Comparison of ENCODE assay signal across 21 cellular contexts in the genomic region with DNA sequence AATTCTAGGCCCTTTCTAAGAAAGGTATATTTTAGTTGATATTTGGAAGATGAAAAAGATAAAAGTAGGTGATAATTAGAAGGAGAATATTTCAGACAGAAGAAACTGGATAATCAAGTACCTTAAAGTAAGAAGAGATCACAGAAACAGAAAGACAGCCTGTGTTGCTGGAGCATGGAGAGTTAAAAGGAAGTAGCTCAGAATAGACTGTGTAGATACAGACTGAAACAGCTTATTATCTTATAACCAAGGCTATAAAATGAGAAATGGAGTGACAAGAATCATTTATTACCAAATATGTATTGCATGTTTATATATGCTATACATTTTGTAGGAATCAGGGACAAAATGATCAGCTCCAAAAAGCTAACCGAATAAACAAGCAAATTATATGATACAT.
DNase-seq lines count a peak whose midpoint lies in the region; ATAC-seq, FAIRE-seq and TF ChIP-seq lines count a peak whose summit lies in the region.
"Had no signal": no experiment of that assay in that cellular context is flagged by ENCODE, and none has a peak within 500 bp of the region (broad histone marks: within the 10 kb centered on the region; RNA-seq: fewer than 3 reads in every experiment).

No MANE protein-coding gene starts in this region.

- no peaks in the 10 kb centered on the region for H3K27me3 Mint-ChIP-seq in activated CD4-positive, alpha-beta T cell treated with anti-CD3 and anti-CD28 coated beads, Interleukin-2, amount 10 ng/mL, durations not matched to agents 7 days and 5 days
- H3K27me3 Mint-ChIP-seq: CD4-positive, CD25-positive, alpha-beta regulatory T cell had no signal

- POLR2A ChIA-PET in activated CD4-positive, alpha-beta T cell treated with anti-CD3 and anti-CD28 coated beads, Interleukin-2, amount 10 ng/mL, durations not matched to agents 7 days and 5 days (lab: Charles Lee) = no interaction called here

- H3K9me3 ChIP-seq in mucosa of descending colon = no peaks in the 10 kb centered on the region
- H3K9me3 ChIP-seq: BLaER1, SJSA1 had no signal

- H3K4me3 ChIP-seq in mucosa of descending colon = no peak overlapping the region
- H3K4me3 ChIP-seq: BLaER1, GM23248, SJSA1 had no signal

- CTCF ChIA-PET in activated CD4-positive, alpha-beta T cell treated with anti-CD3 and anti-CD28 coated beads, Interleukin-2, amount 10 ng/mL, durations not matched to agents 7 days and 5 days (lab: Charles Lee) = no interaction called here

- H3K36me3 ChIP-seq in mucosa of descending colon (ENCODE audit: low read depth) = no peaks in the 10 kb centered on the region
- H3K36me3 ChIP-seq: BLaER1, SJSA1 had no signal

- H3K27ac Mint-ChIP-seq in activated CD4-positive, alpha-beta T cell treated with anti-CD3 and anti-CD28 coated beads, Interleukin-2, amount 10 ng/mL, durations not matched to agents 7 days and 5 days = no peak overlapping the region
- H3K27ac Mint-ChIP-seq: CD4-positive, CD25-positive, alpha-beta regulatory T cell had no signal

- FAIRE-seq in D721Med (lab: Jason Lieb, UNC) (peak; percentile 88), TTC549 (lab: Jason Lieb, UNC) (peak; percentile 81)
- FAIRE-seq: G401.6 had no signal

- no peak overlapping the region for H3K4me3 Mint-ChIP-seq in activated CD4-positive, alpha-beta T cell treated with anti-CD3 and anti-CD28 coated beads, Interleukin-2, amount 10 ng/mL, durations not matched to agents 7 days and 5 days
- H3K4me3 Mint-ChIP-seq: CD4-positive, CD25-positive, alpha-beta regulatory T cell had no signal

- H3K9me3 Mint-ChIP-seq in activated CD4-positive, alpha-beta T cell treated with anti-CD3 and anti-CD28 coated beads, Interleukin-2, amount 10 ng/mL, durations not matched to agents 7 days and 5 days = peaks cover 4% of the 10 kb centered on the region

- TF ChIP-seq CTCF in D721Med (IDR thresholded peaks at IDR 0.05; ENCODE audit: insufficient read depth, missing control alignments) = no peak
- TF ChIP-seq CTCF in mucosa of descending colon (IDR thresholded peaks at IDR 0.05) = no peak

- peak; percentile 67 for ATAC-seq in mucosa of descending colon

- no peaks in the 10 kb centered on the region for H3K36me3 Mint-ChIP-seq in activated CD4-positive, alpha-beta T cell treated with anti-CD3 and anti-CD28 coated beads, Interleukin-2, amount 10 ng/mL, durations not matched to agents 7 days and 5 days (ENCODE audit: low read depth)
- H3K36me3 Mint-ChIP-seq: CD4-positive, CD25-positive, alpha-beta regulatory T cell had no signal

- H3K4me1 Mint-ChIP-seq in activated CD4-positive, alpha-beta T cell treated with anti-CD3 and anti-CD28 coated beads, Interleukin-2, amount 10 ng/mL, durations not matched to agents 7 days and 5 days = no peaks in the 10 kb centered on the region
- H3K4me1 Mint-ChIP-seq: CD4-positive, CD25-positive, alpha-beta regulatory T cell had no signal

- H3K4me1 ChIP-seq in mucosa of descending colon (ENCODE audit: low read depth) = no peaks in the 10 kb centered on the region
- H3K4me1 ChIP-seq: BLaER1, SJSA1 had no signal

- DNase-seq in D721Med (ENCODE audit: insufficient read length, low spot score) (no peak), NCI-H69 (lab: John Stamatoyannopoulos, UW) (peak; percentile 92), mucosa of descending colon (no peak), 8988T (no peak), NCI-H146 (lab: John Stamatoyannopoulos, UW) (no peak)
- no peak for DNase-seq in activated CD4-positive, alpha-beta T cell treated with anti-CD3 and anti-CD28 coated beads, Interleukin-2, amount 10 ng/mL, durations not matched to agents 7 days and 5 days
- no peak for DNase-seq in stimulated activated CD4-positive, alpha-beta T cell treated with anti-CD3 and anti-CD28 coated beads, Interleukin-4, amount 100 ng/mL, for 4 hours
- DNase-seq: CD4-positive, CD25-positive, alpha-beta regulatory T cell; GM23248; H7; KBM-7; MV-4-11; NCI-H1105 treated with DMSO at 0.1 percent for 48 hours; NCI-H2029; Right ventricle myocardium superior; RPMI8226; SW 1271 had no signal

- intact Hi-C loops in mucosa of descending colon (cut with DNase I, micrococcal nuclease) = no loop called here
